Comparison of ENCODE assay signal across 1 cellular context in genomic region chr22:30969532-30970355, GRCh38.
TF ChIP-seq lines count a peak whose summit lies in the region.

No MANE protein-coding gene starts in this region.

TF ChIP-seq in HEK293, 187 proteins besides CTCF, POLR2A, EP300 and RAD21 (continued from another document):
- TF ChIP-seq ZSCAN18 (tag by site-specific recombination; IDR thresholded peaks at IDR 0.05) = no peak
